Comparison of ENCODE assay signal across 1 cellular context in genomic region chr6:163485388-163485851, GRCh38.
TF ChIP-seq lines count a peak whose summit lies in the region.

No MANE protein-coding gene starts in this region.

TF ChIP-seq in K562, 482 proteins besides CTCF, POLR2A, EP300 and RAD21 (continued from another document and continues in another):
- TF ChIP-seq MAFK (IDR thresholded peaks at IDR 0.05; ENCODE audit: low read length) (peak; percentile 71), KLF10 (CRISPR knock-in tag; IDR thresholded peaks at IDR 0.05) (no peak), EHMT2 (IDR thresholded peaks at IDR 0.05) (peak; percentile 81), ATF1 (CRISPR knock-in tag; IDR thresholded peaks at IDR 0.05) (no peak), ATF1 (tag; IDR thresholded peaks at IDR 0.05) (0 out of 2 replicates have a peak, but pooled peaks have one; percentile 27), MYC (IDR thresholded peaks at IDR 0.05; ENCODE audit: low read depth, low read length) (0 out of 2 replicates have a peak, but pooled peaks have one; percentile 11), MYC (CRISPR knock-in tag; IDR thresholded peaks at IDR 0.05; ENCODE audit: borderline replicate concordance, low read depth) (no peak), CTBP1 (IDR thresholded peaks at IDR 0.05; ENCODE audit: borderline replicate concordance) (peak; percentile 71), SOX6 (IDR thresholded peaks at IDR 0.05) (peak; percentile 74), ARID1B (IDR thresholded peaks at IDR 0.05) (peak; percentile 62; the same call in 1 of the 2 replicates), CXXC5 (CRISPR knock-in tag; IDR thresholded peaks at IDR 0.05) (peak; percentile 38), ZNF707 (CRISPR knock-in tag; conservative IDR thresholded peaks at IDR 0.05) (no peak), L3MBTL2 (IDR thresholded peaks at IDR 0.05) (0 out of 2 replicates have a peak, but pooled peaks have one; percentile 9), CEBPG (CRISPR knock-in tag; IDR thresholded peaks at IDR 0.05) (peak; percentile 95), CEBPG (tag; conservative IDR thresholded peaks at IDR 0.05 in 1 of 2, IDR thresholded peaks at IDR 0.05 in 1 of 2) (peak; percentile 94 to 95), CHAMP1 (IDR thresholded peaks at IDR 0.05) (0 out of 2 replicates have a peak, but pooled peaks have one; percentile 47), NFE2 (IDR thresholded peaks at IDR 0.05; ENCODE audit: low read depth) (peak; percentile 89), ELF2 (CRISPR knock-in tag; IDR thresholded peaks at IDR 0.05) (no peak), MAFG (tag; conservative IDR thresholded peaks at IDR 0.05) (peak; percentile 82), MGA (IDR thresholded peaks at IDR 0.05) (peak; percentile 17; the same call in 1 of the 2 replicates), ZZZ3 (IDR thresholded peaks at IDR 0.05) (no peak), ZBED1 (IDR thresholded peaks at IDR 0.05) (no peak), POU5F1 (IDR thresholded peaks at IDR 0.05; ENCODE audit: borderline replicate concordance, low read depth, low read length, partially characterized antibody) (no peak), CC2D1A (IDR thresholded peaks at IDR 0.05) (peak; percentile 52; the same call in 1 of the 2 replicates), CBX5 (IDR thresholded peaks at IDR 0.05; ENCODE audit: borderline replicate concordance, low read depth) (no peak)
- TF ChIP-seq, protein P1, sequence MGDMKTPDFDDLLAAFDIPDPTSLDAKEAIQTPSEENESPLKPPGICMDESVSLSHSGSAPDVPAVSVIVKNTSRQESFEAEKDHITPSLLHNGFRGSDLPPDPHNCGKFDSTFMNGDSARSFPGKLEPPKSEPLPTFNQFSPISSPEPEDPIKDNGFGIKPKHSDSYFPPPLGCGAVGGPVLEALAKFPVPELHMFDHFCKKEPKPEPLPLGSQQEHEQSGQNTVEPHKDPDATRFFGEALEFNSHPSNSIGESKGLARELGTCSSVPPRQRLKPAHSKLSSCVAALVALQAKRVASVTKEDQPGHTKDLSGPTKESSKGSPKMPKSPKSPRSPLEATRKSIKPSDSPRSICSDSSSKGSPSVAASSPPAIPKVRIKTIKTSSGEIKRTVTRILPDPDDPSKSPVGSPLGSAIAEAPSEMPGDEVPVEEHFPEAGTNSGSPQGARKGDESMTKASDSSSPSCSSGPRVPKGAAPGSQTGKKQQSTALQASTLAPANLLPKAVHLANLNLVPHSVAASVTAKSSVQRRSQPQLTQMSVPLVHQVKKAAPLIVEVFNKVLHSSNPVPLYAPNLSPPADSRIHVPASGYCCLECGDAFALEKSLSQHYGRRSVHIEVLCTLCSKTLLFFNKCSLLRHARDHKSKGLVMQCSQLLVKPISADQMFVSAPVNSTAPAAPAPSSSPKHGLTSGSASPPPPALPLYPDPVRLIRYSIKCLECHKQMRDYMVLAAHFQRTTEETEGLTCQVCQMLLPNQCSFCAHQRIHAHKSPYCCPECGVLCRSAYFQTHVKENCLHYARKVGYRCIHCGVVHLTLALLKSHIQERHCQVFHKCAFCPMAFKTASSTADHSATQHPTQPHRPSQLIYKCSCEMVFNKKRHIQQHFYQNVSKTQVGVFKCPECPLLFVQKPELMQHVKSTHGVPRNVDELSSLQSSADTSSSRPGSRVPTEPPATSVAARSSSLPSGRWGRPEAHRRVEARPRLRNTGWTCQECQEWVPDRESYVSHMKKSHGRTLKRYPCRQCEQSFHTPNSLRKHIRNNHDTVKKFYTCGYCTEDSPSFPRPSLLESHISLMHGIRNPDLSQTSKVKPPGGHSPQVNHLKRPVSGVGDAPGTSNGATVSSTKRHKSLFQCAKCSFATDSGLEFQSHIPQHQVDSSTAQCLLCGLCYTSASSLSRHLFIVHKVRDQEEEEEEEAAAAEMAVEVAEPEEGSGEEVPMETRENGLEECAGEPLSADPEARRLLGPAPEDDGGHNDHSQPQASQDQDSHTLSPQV (IDR thresholded peaks at IDR 0.05), result peak; percentile 21; the same call in 1 of the 2 replicates
- TF ChIP-seq, protein P2, sequence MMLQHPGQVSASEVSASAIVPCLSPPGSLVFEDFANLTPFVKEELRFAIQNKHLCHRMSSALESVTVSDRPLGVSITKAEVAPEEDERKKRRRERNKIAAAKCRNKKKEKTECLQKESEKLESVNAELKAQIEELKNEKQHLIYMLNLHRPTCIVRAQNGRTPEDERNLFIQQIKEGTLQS (IDR thresholded peaks at IDR 0.05), result peak; percentile 95
- TF ChIP-seq, protein P2 (CRISPR knock-in tag; conservative IDR thresholded peaks at IDR 0.05), result 0 out of 2 replicates have a peak, but pooled peaks have one; percentile 46
- TF ChIP-seq, protein P3, sequence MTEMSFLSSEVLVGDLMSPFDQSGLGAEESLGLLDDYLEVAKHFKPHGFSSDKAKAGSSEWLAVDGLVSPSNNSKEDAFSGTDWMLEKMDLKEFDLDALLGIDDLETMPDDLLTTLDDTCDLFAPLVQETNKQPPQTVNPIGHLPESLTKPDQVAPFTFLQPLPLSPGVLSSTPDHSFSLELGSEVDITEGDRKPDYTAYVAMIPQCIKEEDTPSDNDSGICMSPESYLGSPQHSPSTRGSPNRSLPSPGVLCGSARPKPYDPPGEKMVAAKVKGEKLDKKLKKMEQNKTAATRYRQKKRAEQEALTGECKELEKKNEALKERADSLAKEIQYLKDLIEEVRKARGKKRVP (CRISPR knock-in tag; IDR thresholded peaks at IDR 0.05), result peak; percentile 94
- TF ChIP-seq, protein P4, sequence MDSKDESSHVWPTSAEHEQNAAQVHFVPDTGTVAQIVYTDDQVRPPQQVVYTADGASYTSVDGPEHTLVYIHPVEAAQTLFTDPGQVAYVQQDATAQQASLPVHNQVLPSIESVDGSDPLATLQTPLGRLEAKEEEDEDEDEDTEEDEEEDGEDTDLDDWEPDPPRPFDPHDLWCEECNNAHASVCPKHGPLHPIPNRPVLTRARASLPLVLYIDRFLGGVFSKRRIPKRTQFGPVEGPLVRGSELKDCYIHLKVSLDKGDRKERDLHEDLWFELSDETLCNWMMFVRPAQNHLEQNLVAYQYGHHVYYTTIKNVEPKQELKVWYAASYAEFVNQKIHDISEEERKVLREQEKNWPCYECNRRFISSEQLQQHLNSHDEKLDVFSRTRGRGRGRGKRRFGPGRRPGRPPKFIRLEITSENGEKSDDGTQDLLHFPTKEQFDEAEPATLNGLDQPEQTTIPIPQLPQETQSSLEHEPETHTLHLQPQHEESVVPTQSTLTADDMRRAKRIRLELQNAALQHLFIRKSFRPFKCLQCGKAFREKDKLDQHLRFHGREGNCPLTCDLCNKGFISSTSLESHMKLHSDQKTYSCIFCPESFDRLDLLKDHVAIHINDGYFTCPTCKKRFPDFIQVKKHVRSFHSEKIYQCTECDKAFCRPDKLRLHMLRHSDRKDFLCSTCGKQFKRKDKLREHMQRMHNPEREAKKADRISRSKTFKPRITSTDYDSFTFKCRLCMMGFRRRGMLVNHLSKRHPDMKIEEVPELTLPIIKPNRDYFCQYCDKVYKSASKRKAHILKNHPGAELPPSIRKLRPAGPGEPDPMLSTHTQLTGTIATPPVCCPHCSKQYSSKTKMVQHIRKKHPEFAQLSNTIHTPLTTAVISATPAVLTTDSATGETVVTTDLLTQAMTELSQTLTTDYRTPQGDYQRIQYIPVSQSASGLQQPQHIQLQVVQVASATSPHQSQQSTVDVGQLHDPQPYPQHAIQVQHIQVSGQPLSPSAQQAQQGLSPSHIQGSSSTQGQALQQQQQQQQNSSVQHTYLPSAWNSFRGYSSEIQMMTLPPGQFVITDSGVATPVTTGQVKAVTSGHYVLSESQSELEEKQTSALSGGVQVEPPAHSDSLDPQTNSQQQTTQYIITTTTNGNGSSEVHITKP (IDR thresholded peaks at IDR 0.05; ENCODE audit: partially characterized antibody), result peak; percentile 49
- TF ChIP-seq, protein P5, sequence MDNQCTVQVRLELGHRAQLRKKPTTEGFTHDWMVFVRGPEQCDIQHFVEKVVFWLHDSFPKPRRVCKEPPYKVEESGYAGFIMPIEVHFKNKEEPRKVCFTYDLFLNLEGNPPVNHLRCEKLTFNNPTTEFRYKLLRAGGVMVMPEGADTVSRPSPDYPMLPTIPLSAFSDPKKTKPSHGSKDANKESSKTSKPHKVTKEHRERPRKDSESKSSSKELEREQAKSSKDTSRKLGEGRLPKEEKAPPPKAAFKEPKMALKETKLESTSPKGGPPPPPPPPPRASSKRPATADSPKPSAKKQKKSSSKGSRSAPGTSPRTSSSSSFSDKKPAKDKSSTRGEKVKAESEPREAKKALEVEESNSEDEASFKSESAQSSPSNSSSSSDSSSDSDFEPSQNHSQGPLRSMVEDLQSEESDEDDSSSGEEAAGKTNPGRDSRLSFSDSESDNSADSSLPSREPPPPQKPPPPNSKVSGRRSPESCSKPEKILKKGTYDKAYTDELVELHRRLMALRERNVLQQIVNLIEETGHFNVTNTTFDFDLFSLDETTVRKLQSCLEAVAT (IDR thresholded peaks at IDR 0.05), result peak in 1 of 2 experiments; percentile 50; a peak in 1 of 4 replicates
